In the genomic region with DNA sequence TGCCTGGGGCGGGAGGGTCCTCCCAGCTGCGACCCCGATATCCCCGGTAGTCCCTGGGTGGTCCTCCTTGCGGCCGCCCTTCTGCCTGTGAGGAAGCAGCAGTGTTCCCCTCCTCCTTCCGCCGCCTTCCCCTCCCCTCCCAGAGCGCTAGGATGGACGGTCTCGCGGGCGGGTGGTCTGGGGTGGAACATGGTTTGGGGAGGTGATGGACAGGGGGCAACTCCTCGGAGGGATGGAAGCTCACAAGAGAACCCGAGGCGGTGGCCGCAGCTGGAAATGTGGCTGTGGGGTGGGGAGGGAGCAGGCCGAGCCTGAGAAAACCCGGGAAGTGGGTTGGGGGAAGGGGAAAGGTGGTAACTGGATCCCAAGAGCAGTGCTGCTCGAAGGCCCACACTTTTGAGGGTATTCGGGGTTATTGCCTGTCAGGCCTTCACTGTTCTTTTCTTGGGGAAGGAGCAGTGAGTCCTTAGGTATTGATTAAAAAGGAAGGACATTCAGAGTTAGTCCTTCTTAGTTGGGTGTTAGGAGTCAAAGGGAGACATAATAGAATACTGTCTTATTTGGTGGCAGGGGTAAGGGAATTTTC, we compare ENCODE assay signal across 8 cellular contexts. TPM values are rescaled to one million over a fixed set of nuclear protein-coding genes. Genes with fewer than 3 reads are reported as not detected.
DNase-seq lines count a peak whose midpoint lies in the region; ATAC-seq, FAIRE-seq and TF ChIP-seq lines count a peak whose summit lies in the region.

No MANE protein-coding gene starts in this region.

- H4K5ac ChIP-seq in IMR-90 (ENCODE audit: low read depth, low read length) (peak overlapping the region; percentile 66), mesendoderm (ENCODE audit: low read length) (no peak overlapping the region)

- peaks cover 38% of the 10 kb centered on the region for H3K36me3 Mint-ChIP-seq in Caco-2 (ENCODE audit: insufficient read depth, unreplicated experiment)
- peaks cover 46% of the 10 kb centered on the region for H3K36me3 Mint-ChIP-seq in effector memory CD8-positive, alpha-beta T cell (ENCODE audit: insufficient read depth)
- H3K36me3 Mint-ChIP-seq in stimulated activated memory B cell treated with anti-CD40 and anti-IgM and Interleukin-4, amounts not matched to agents 10 μg/mL and 1 μg/mL and 100 μg/mL, for 72 hours: no peaks in the 10 kb centered on the region

- H3K9me3 ChIP-seq in Caco-2: no peaks in the 10 kb centered on the region
- no peaks in the 10 kb centered on the region for H3K9me3 ChIP-seq in IMR-90 (ENCODE audit: control insufficient read depth, insufficient read depth, low read length)

- WGBS in IMR-90 (ENCODE audit: extremely low coverage in 2 of 2, insufficient read length in 1 of 2), 2 experiments: 0% methylated on average over 1 of the region's 21 CpGs; no CpG with 5 or more reads in 1 of the 2 experiments
- no CpG with 5 or more reads among the region's 21 CpGs for WGBS in mesendoderm (ENCODE audit: extremely low coverage, insufficient coverage, low lambda C conversion rate)

- H3K27me3 ChIP-seq in Caco-2 (replicated peaks; ENCODE audit: control insufficient read depth, insufficient read depth, low read length) (no peaks in the 10 kb centered on the region), IMR-90 (ENCODE audit: control insufficient read depth, insufficient read depth, low read length) (no peaks in the 10 kb centered on the region), mesendoderm (ENCODE audit: insufficient read depth, low read length, poor library complexity) (no peaks in the 10 kb centered on the region)

- peak overlapping the region; percentile 79 for H3K4me3 ChIP-seq in Caco-2 (ENCODE audit: low read depth, low read length)
- H3K4me3 ChIP-seq in IMR-90 (ENCODE audit: insufficient read depth, low read depth, low read length): peak overlapping the region; percentile 90
- peak overlapping the region; percentile 62 for H3K4me3 ChIP-seq in mesendoderm (ENCODE audit: low read length)

- peaks cover 46% of the 10 kb centered on the region for H3K79me2 ChIP-seq in mesendoderm (ENCODE audit: control insufficient read depth, insufficient read depth, low read length)

- H3K27ac ChIP-seq in IMR-90 (ENCODE audit: insufficient read depth, low read length) (peak overlapping the region; percentile 97), mesendoderm (ENCODE audit: low read depth, low read length) (peak overlapping the region; percentile 90)

- H3K14ac ChIP-seq in IMR-90 (replicated peaks; ENCODE audit: low read depth, low read length): peak overlapping the region; percentile 85

- peaks cover 50% of the 10 kb centered on the region for H4K20me1 ChIP-seq in IMR-90 (ENCODE audit: insufficient read depth, low read length)

- H2AK9ac ChIP-seq in IMR-90 (replicated peaks; ENCODE audit: low read depth, low read length, poor library complexity): peak overlapping the region; percentile 99

- TF ChIP-seq RAD21 in IMR-90 (IDR thresholded peaks at IDR 0.05; ENCODE audit: low read length): no peak

- peak overlapping the region; percentile 50; the same call in 1 of the 3 replicates for H2BK15ac ChIP-seq in IMR-90 (ENCODE audit: low read depth, low read length)
- no peak overlapping the region for H2BK15ac ChIP-seq in mesendoderm (replicated peaks; ENCODE audit: low read depth)

- no peaks in the 10 kb centered on the region for H3K9me3 Mint-ChIP-seq in Caco-2 (ENCODE audit: unreplicated experiment)
- H3K9me3 Mint-ChIP-seq in effector memory CD8-positive, alpha-beta T cell: no peaks in the 10 kb centered on the region
- no peaks in the 10 kb centered on the region for H3K9me3 Mint-ChIP-seq in stimulated activated memory B cell treated with anti-CD40 and anti-IgM and Interleukin-4, amounts not matched to agents 10 μg/mL and 1 μg/mL and 100 μg/mL, for 72 hours

- H3K23ac ChIP-seq in IMR-90 (ENCODE audit: low read depth, low read length): peak overlapping the region; percentile 97; the same call in 1 of the 2 replicates
- peak overlapping the region; percentile 91 for H3K23ac ChIP-seq in mesendoderm (ENCODE audit: low read length)

- TF ChIP-seq POLR2A in IMR-90 (IDR thresholded peaks at IDR 0.05; ENCODE audit: low read depth, low read length) (no peak), GM12892 (IDR thresholded peaks at IDR 0.05; ENCODE audit: low read depth, low read length) (no peak)

- H2BK20ac ChIP-seq in IMR-90 (ENCODE audit: low read depth, low read length): no peak overlapping the region

- in situ Hi-C loops in IMR-90 (cut with MboI; ENCODE audit: low sequenced_read_pairs): loop anchor here (25.0 kb wide), 1 partner anchor 614 kb away; no protein-coding TSS in a partner anchor

- peak overlapping the region; percentile 100 for H3K4me2 ChIP-seq in IMR-90 (ENCODE audit: low read depth, low read length)
- H3K4me2 ChIP-seq in mesendoderm (ENCODE audit: low read length): peak overlapping the region; percentile 62

- H3K56ac ChIP-seq in IMR-90 (ENCODE audit: extremely low read depth, insufficient read depth, low read length) (peak overlapping the region; percentile 76), mesendoderm (ENCODE audit: low read length) (peak overlapping the region; percentile 98)

- POLR2A ChIA-PET in Caco-2 (lab: Charles Lee) (interaction anchor here (0.5 to 1.6 kb wide), 12 partner anchors 10 to 341 kb away, joined by 3 to 13 read pairs (median 6); partner anchors contain the start of genes SMIM14 and UGDH), IMR-90 (lab: Charles Lee; ENCODE audit: unreplicated experiment) (interaction anchor here (0.5 to 0.9 kb wide), 7 partner anchors 10 to 345 kb away, joined by 3 to 7 read pairs (median 5); no protein-coding TSS in a partner anchor)

- peaks cover 2 to 10% of the 10 kb centered on the region in 2 experiments; a peak in 3 of 4 replicates for H3K79me1 ChIP-seq in IMR-90 (ENCODE audit: low read depth in 1 of 2, low read length in 2 of 2)
- no peaks in the 10 kb centered on the region for H3K79me1 ChIP-seq in mesendoderm (ENCODE audit: low read length)

- CTCF ChIA-PET in Caco-2 (lab: Charles Lee): interaction anchor here (0.6 to 1.1 kb wide), 5 partner anchors 20 to 357 kb away, joined by 3 to 8 read pairs (median 3); partner anchors contain the start of gene UGDH
- CTCF ChIA-PET in IMR-90 (lab: Yijun Ruan, JAX): no interaction called here

- H3K18ac ChIP-seq in IMR-90 (ENCODE audit: low read depth, low read length): peak overlapping the region; percentile 77
- peak overlapping the region; percentile 53 for H3K18ac ChIP-seq in mesendoderm (ENCODE audit: low read length)

- intact Hi-C loops in Caco-2 (cut with micrococcal nuclease; ENCODE audit: unreplicated experiment): loop anchor here (2.0 to 5.0 kb wide), 4 partner anchors 76 to 359 kb away; partner anchors contain the start of gene N4BP2
- intact Hi-C loops in IMR-90 (cut with micrococcal nuclease): loop anchor here (2.0 to 10.0 kb wide), 3 partner anchors 171 to 356 kb away; partner anchors contain the start of genes N4BP2 and UGDH

- dilution Hi-C loops in IMR-90 (cut with HindIII; ENCODE audit: low sequenced_read_pairs, unreplicated experiment): no loop called here

- ATAC-seq in GM21515 (IDR thresholded peaks at IDR 0.05; ENCODE audit: unreplicated experiment) (peak; percentile 31), IMR-90 (ENCODE audit: low read depth) (peak; percentile 55)
- peak; percentile 18 for ATAC-seq in effector memory CD8-positive, alpha-beta T cell (replicated peaks)
- ATAC-seq in stimulated activated memory B cell treated with anti-CD40 and anti-IgM and Interleukin-4, amounts not matched to agents 10 μg/mL and 1 μg/mL and 100 μg/mL, for 72 hours: peak; percentile 56

- H3K4ac ChIP-seq in IMR-90 (ENCODE audit: low read depth, low read length) (peak overlapping the region; percentile 95), mesendoderm (ENCODE audit: low read depth, low read length) (peak overlapping the region; percentile 58)

- peak; percentile 55 to 63 for DNase-seq in Caco-2
- no peak for DNase-seq in IMR-90
- peak; percentile 72 for DNase-seq in UCSD-AML1 (lab: John Stamatoyannopoulos, UW; ENCODE audit: unreplicated experiment)
- DNase-seq in effector memory CD8-positive, alpha-beta T cell: no peak
- peak; percentile 89 for DNase-seq in mesendoderm
- no peak for DNase-seq in GM12892 (ENCODE audit: insufficient read length)

- BruUV-seq in Caco-2 (replicated peaks; lab: Mats Ljungman, UMichigan): TSS peak; percentile 32
- no TSS peak for BruUV-seq in IMR-90 (replicated peaks; lab: Mats Ljungman, UMichigan)

- TF ChIP-seq CTCF in Caco-2 (IDR thresholded peaks at IDR 0.05; ENCODE audit: insufficient read depth in 1 of 2, low read depth in 1 of 2, low read length in 1 of 2, severe bottlenecking in 1 of 2, unreplicated experiment in 1 of 2) (no peak), IMR-90 (conservative IDR thresholded peaks at IDR 0.05; ENCODE audit: low read depth, low read length) (no peak)

- peak overlapping the region; percentile 93 for H4K91ac ChIP-seq in IMR-90 (ENCODE audit: insufficient read depth, low read depth, low read length)

- no peak for FAIRE-seq in GM12892 (lab: Jason Lieb, UNC)

- H3K4me1 ChIP-seq in Caco-2 (peaks cover 20% of the 10 kb centered on the region), IMR-90 (ENCODE audit: control insufficient read depth, insufficient read depth, low read length) (peaks cover 5% of the 10 kb centered on the region), mesendoderm (ENCODE audit: control insufficient read depth, low read depth, low read length) (no peaks in the 10 kb centered on the region)

- peaks cover 18% of the 10 kb centered on the region for H3K4me1 Mint-ChIP-seq in Caco-2 (ENCODE audit: low read depth, unreplicated experiment)
- H3K4me1 Mint-ChIP-seq in effector memory CD8-positive, alpha-beta T cell (ENCODE audit: low read depth in 2 of 2): peaks cover 33 to 41% of the 10 kb centered on the region in 2 donors
- peaks cover 32% of the 10 kb centered on the region for H3K4me1 Mint-ChIP-seq in stimulated activated memory B cell treated with anti-CD40 and anti-IgM and Interleukin-4, amounts not matched to agents 10 μg/mL and 1 μg/mL and 100 μg/mL, for 72 hours

- H3K36me3 ChIP-seq in Caco-2 (ENCODE audit: control insufficient read depth, insufficient read depth, low read length) (no peaks in the 10 kb centered on the region), IMR-90 (ENCODE audit: control insufficient read depth, insufficient read depth, low read length) (peaks cover 8% of the 10 kb centered on the region; the same call in 1 of the 2 replicates), mesendoderm (ENCODE audit: control insufficient read depth, insufficient read depth, low read length) (no peaks in the 10 kb centered on the region)

- H2AFZ ChIP-seq in IMR-90 (replicated peaks; ENCODE audit: low read length, poor library complexity): peak overlapping the region; percentile 100

- peak overlapping the region; percentile 92 for H3K27ac Mint-ChIP-seq in Caco-2 (ENCODE audit: unreplicated experiment)
- peak overlapping the region; percentile 98 to 100 for H3K27ac Mint-ChIP-seq in effector memory CD8-positive, alpha-beta T cell
- H3K27ac Mint-ChIP-seq in stimulated activated memory B cell treated with anti-CD40 and anti-IgM and Interleukin-4, amounts not matched to agents 10 μg/mL and 1 μg/mL and 100 μg/mL, for 72 hours: peak overlapping the region; percentile 96

- H3K27me3 Mint-ChIP-seq in Caco-2 (ENCODE audit: insufficient read depth, unreplicated experiment): no peaks in the 10 kb centered on the region
- H3K27me3 Mint-ChIP-seq in effector memory CD8-positive, alpha-beta T cell: no peaks in the 10 kb centered on the region
- no peaks in the 10 kb centered on the region for H3K27me3 Mint-ChIP-seq in stimulated activated memory B cell treated with anti-CD40 and anti-IgM and Interleukin-4, amounts not matched to agents 10 μg/mL and 1 μg/mL and 100 μg/mL, for 72 hours

- no peaks in the 10 kb centered on the region for H3K9me1 ChIP-seq in IMR-90 (ENCODE audit: insufficient read depth, low read length)

- H3K9ac ChIP-seq in IMR-90 (ENCODE audit: low read depth, low read length) (peak overlapping the region; percentile 97), mesendoderm (ENCODE audit: low read length) (peak overlapping the region; percentile 93)

- H4K8ac ChIP-seq in IMR-90 (ENCODE audit: low read depth in 2 of 2, low read length in 2 of 2) (peak overlapping the region; percentile 93 to 100), mesendoderm (ENCODE audit: low read depth, low read length) (peak overlapping the region; percentile 1)

- H2BK5ac ChIP-seq in IMR-90 (ENCODE audit: low read depth, low read length, poor library complexity, severe bottlenecking) (peak overlapping the region; percentile 96), mesendoderm (ENCODE audit: low read length) (peak overlapping the region; percentile 94)

- peak overlapping the region; percentile 88 for H3K4me3 Mint-ChIP-seq in Caco-2 (ENCODE audit: unreplicated experiment)
- H3K4me3 Mint-ChIP-seq in effector memory CD8-positive, alpha-beta T cell: peak overlapping the region; percentile 94 to 99
- peak overlapping the region; percentile 96 for H3K4me3 Mint-ChIP-seq in stimulated activated memory B cell treated with anti-CD40 and anti-IgM and Interleukin-4, amounts not matched to agents 10 μg/mL and 1 μg/mL and 100 μg/mL, for 72 hours

- H2AK5ac ChIP-seq in IMR-90 (ENCODE audit: low read depth, low read length) (peak overlapping the region; percentile 96), mesendoderm (ENCODE audit: low read length) (no peak overlapping the region)

- peak overlapping the region; percentile 84 for H2BK120ac ChIP-seq in IMR-90 (ENCODE audit: low read depth, low read length)
- no peak overlapping the region for H2BK120ac ChIP-seq in mesendoderm (ENCODE audit: low read depth, low read length)

RNA-seq across cellular contexts. Expression of gene UBE2K, which starts 0.6 kb away (rescaled TPM):
- 141 and 144 TPM in 2 replicates for total RNA-seq in Caco-2 (2022)
- total RNA-seq in IMR-90 (2012; rRNA removed): 17.7 and 24.4 TPM in 2 replicates
- polyA plus RNA-seq in IMR-90 (2012; rRNA removed): 41.7 and 44.8 TPM in 2 replicates
- 19.5 and 24.5 TPM in 2 replicates for polyA plus RNA-seq in IMR-90 (2012; cell fraction: cytosol; rRNA removed)
- polyA plus RNA-seq in IMR-90 (2012; cell fraction: nucleus; rRNA removed; ENCODE audit: low replicate concordance): 3.2 and 20.8 TPM in 2 replicates
- polyA plus RNA-seq in mesendoderm (2013, experiment 1 of 2): 155 TPM
- 155 TPM for polyA plus RNA-seq in mesendoderm (2013, experiment 2 of 2)
- polyA plus RNA-seq in GM12892 (2012; ENCODE audit: missing spikeins): 56.5 TPM

RNA-seq across cellular contexts. Expression of gene SMIM14, which starts 59.9 kb away (rescaled TPM):
- total RNA-seq in Caco-2 (2022): 37.6 and 41.0 TPM in 2 replicates
- total RNA-seq in IMR-90 (2012; rRNA removed): 15.6 and 30.8 TPM in 2 replicates
- polyA plus RNA-seq in IMR-90 (2012; rRNA removed): 18.7 and 20.9 TPM in 2 replicates
- 3.0 and 3.8 TPM in 2 replicates for polyA plus RNA-seq in IMR-90 (2012; cell fraction: cytosol; rRNA removed)
- 0.45 and 4.4 TPM in 2 replicates for polyA plus RNA-seq in IMR-90 (2012; cell fraction: nucleus; rRNA removed; ENCODE audit: low replicate concordance)
- polyA plus RNA-seq in mesendoderm (2013, experiment 1 of 2): 10.2 TPM
- polyA plus RNA-seq in mesendoderm (2013, experiment 2 of 2): 10.0 TPM
- 80.8 TPM for polyA plus RNA-seq in GM12892 (2012; ENCODE audit: missing spikeins)

Comparison
In these comparisons a context has a peak if more than half of its experiments do, and no peak if none do; other contexts are left out.
1. DNase-seq: peak in Caco-2 (2 of 2), UCSD-AML1 (single experiment) and mesendoderm (single experiment); none in IMR-90 (single experiment), effector memory CD8-positive, alpha-beta T cell (0 of 3) and GM12892 (single experiment).
2. Peak in every context shown above with its lines, with median percentiles within 50 percentile points of each other: H3K4me3 ChIP-seq, H3K27ac Mint-ChIP-seq, H3K4me3 Mint-ChIP-seq and ATAC-seq.